ENCODE assay signal across 1 cellular context in the genomic region with DNA sequence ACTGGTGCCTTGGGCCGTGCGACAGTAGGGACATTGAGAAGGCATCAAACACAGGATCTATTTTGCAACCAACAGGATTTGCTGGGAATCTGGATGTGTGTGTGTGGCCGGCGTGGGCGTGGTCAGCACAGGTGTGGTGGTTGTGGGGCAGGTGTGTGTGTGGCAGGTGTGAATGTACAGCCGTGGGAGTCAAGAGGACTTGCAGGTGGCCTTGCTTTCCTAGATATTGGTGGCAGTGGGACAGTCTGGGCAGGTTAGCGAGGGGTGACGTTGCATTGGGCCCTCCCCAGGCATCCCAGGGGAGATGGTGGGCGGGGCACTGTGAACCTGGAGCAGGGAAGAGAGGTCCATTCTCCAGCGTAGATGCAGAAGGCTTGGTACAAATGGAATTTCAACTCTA.
TF ChIP-seq lines count a peak whose summit lies in the region.

No MANE protein-coding gene starts in this region.

TF ChIP-seq in H1, 55 proteins besides CTCF, POLR2A, EP300 and RAD21:
- TF ChIP-seq BCL11A (IDR thresholded peaks at IDR 0.05; ENCODE audit: low read depth in 2 of 2, low read length in 2 of 2) (no peak), TAF7 (optimal IDR thresholded peaks at IDR 0.05; ENCODE audit: borderline replicate concordance, low read depth, low read length) (no peak), HDAC6 (IDR thresholded peaks at IDR 0.05; ENCODE audit: low read depth, low read length) (no peak), SAP30 (IDR thresholded peaks at IDR 0.05; ENCODE audit: insufficient read depth, insufficient replicate concordance, low read length) (no peak), JUND (IDR thresholded peaks at IDR 0.05; ENCODE audit: low read length) (no peak), CBX5 (IDR thresholded peaks at IDR 0.05; ENCODE audit: low read depth, low read length) (no peak), SP2 (IDR thresholded peaks at IDR 0.05; ENCODE audit: low read length) (no peak), CREB1 (IDR thresholded peaks at IDR 0.05) (no peak), ATF3 (IDR thresholded peaks at IDR 0.05; ENCODE audit: insufficient read depth, low read depth, low read length) (no peak), TBP (IDR thresholded peaks at IDR 0.05; ENCODE audit: low read depth, low read length) (no peak), HDAC2 (IDR thresholded peaks at IDR 0.05; ENCODE audit: borderline replicate concordance in 1 of 2, low read depth in 2 of 2, low read length in 2 of 2) (no peak)
- TF ChIP-seq, protein P1, sequence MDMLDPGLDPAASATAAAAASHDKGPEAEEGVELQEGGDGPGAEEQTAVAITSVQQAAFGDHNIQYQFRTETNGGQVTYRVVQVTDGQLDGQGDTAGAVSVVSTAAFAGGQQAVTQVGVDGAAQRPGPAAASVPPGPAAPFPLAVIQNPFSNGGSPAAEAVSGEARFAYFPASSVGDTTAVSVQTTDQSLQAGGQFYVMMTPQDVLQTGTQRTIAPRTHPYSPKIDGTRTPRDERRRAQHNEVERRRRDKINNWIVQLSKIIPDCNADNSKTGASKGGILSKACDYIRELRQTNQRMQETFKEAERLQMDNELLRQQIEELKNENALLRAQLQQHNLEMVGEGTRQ (IDR thresholded peaks at IDR 0.05; ENCODE audit: low read length): no peak
